Comparison of ENCODE assay signal across 11 cellular contexts in the genomic region with DNA sequence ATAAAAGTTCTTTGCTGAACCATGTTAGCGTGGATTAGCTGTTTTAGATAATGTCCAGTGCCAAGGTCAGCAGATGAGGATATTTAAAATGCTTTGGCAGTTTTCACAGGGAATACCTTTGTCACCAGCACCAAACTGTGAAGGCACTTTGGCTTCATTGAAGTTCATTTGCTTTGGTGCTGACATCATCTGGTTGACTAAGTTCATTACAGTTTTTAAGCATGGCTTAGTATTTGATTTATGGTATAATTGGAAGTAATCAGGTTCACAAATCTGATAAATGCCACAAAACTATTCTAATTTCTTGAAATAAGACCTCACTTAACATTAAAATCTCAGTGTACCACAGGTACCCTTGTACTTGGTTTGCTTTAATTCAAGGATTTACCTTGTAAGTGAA. TPM values are rescaled to one million over a fixed set of nuclear protein-coding genes. Genes with fewer than 3 reads are reported as not detected.
A peak's percentile ranks its signal among the peaks of the same experiment; 100 is the strongest.
DNase-seq lines count a peak whose midpoint lies in the region; ATAC-seq, FAIRE-seq and TF ChIP-seq lines count a peak whose summit lies in the region.
"Had no signal": no experiment of that assay in that cellular context is flagged by ENCODE, and none has a peak within 500 bp of the region (broad histone marks: within the 10 kb centered on the region; RNA-seq: fewer than 3 reads in every experiment).

No MANE protein-coding gene starts in this region.

- TF ChIP-seq POLR2A in testis (IDR thresholded peaks at IDR 0.05), result no peak

- H3K4me1 ChIP-seq in testis, result peaks cover 13% of the 10 kb centered on the region

- peaks cover 9% of the 10 kb centered on the region for H3K36me3 Mint-ChIP-seq in activated CD8-positive, alpha-beta memory T cell treated with anti-CD3 and anti-CD28 coated beads, Interleukin-2, amount 10 ng/mL, durations not matched to agents 7 days and 5 days
- H3K36me3 Mint-ChIP-seq in endothelial cell (ENCODE audit: low read depth, unreplicated experiment), result peaks cover 10% of the 10 kb centered on the region

- H3K27ac Mint-ChIP-seq in activated CD8-positive, alpha-beta memory T cell treated with anti-CD3 and anti-CD28 coated beads, Interleukin-2, amount 10 ng/mL, durations not matched to agents 7 days and 5 days, result no peak overlapping the region
- no peak overlapping the region for H3K27ac Mint-ChIP-seq in endothelial cell (ENCODE audit: unreplicated experiment)

- POLR2A ChIA-PET in BJ (lab: Charles Lee), result no interaction called here

- no peaks in the 10 kb centered on the region for H3K27me3 Mint-ChIP-seq in activated CD8-positive, alpha-beta memory T cell treated with anti-CD3 and anti-CD28 coated beads, Interleukin-2, amount 10 ng/mL, durations not matched to agents 7 days and 5 days
- peaks cover 6% of the 10 kb centered on the region for H3K27me3 Mint-ChIP-seq in endothelial cell (ENCODE audit: unreplicated experiment)

- DNase-seq in BJ (ENCODE audit: low read depth) (no peak), HuH-7 (ENCODE audit: low spot score) (peak; percentile 12), testis (no peak), endothelial cell (ENCODE audit: low spot score) (no peak)
- no peak for DNase-seq in activated CD8-positive, alpha-beta memory T cell treated with anti-CD3 and anti-CD28 coated beads, Interleukin-2, amount 10 ng/mL, durations not matched to agents 7 days and 5 days
- DNase-seq: stimulated activated CD4-positive, alpha-beta T cell treated with anti-CD3 and anti-CD28 coated beads, Interleukin-2, amount 100 ng/mL, for 48 hours had no signal

- H3K4me3 Mint-ChIP-seq in activated CD8-positive, alpha-beta memory T cell treated with anti-CD3 and anti-CD28 coated beads, Interleukin-2, amount 10 ng/mL, durations not matched to agents 7 days and 5 days, result no peak overlapping the region
- H3K4me3 Mint-ChIP-seq in endothelial cell (ENCODE audit: unreplicated experiment), result no peak overlapping the region

- 50 to 72% methylated on average over 1 of the region's 1 CpG for WGBS in testis, 2 donors

- ATAC-seq in HG03469 (IDR thresholded peaks at IDR 0.05; ENCODE audit: unreplicated experiment), result no peak
- no peak for ATAC-seq in activated CD8-positive, alpha-beta memory T cell treated with anti-CD3 and anti-CD28 coated beads, Interleukin-2, amount 10 ng/mL, durations not matched to agents 7 days and 5 days

- TF ChIP-seq CTCF in BJ (IDR thresholded peaks at IDR 0.05; ENCODE audit: insufficient read depth, low read depth, low read length), result peak; percentile 17; the same call in 1 of the 2 replicates
- peak; percentile 58 for TF ChIP-seq CTCF in VCaP (conservative IDR thresholded peaks at IDR 0.05)
- peak in 1 of 3 experiments; percentile 24 for TF ChIP-seq CTCF in testis (IDR thresholded peaks at IDR 0.05)
- no peak for TF ChIP-seq CTCF in endothelial cell (IDR thresholded peaks at IDR 0.05; ENCODE audit: unreplicated experiment)

- intact Hi-C loops in testis (cut with DNase I; ENCODE audit: low total_unique reads), result no loop called here

- H3K4me1 Mint-ChIP-seq in activated CD8-positive, alpha-beta memory T cell treated with anti-CD3 and anti-CD28 coated beads, Interleukin-2, amount 10 ng/mL, durations not matched to agents 7 days and 5 days, result peaks cover 36% of the 10 kb centered on the region
- peaks cover 20% of the 10 kb centered on the region for H3K4me1 Mint-ChIP-seq in endothelial cell (ENCODE audit: unreplicated experiment)

- H3K27ac ChIP-seq in VCaP (no peak overlapping the region), testis (no peak overlapping the region)

- H3K36me3 ChIP-seq in BJ (ENCODE audit: control insufficient read depth, insufficient read depth, low read length) (0 out of 2 replicates have a peak, but pooled peaks cover 2% of the 10 kb centered on the region), testis (ENCODE audit: low read depth, missing control alignments) (no peaks in the 10 kb centered on the region)

- no peaks in the 10 kb centered on the region for H3K9me3 Mint-ChIP-seq in activated CD8-positive, alpha-beta memory T cell treated with anti-CD3 and anti-CD28 coated beads, Interleukin-2, amount 10 ng/mL, durations not matched to agents 7 days and 5 days (ENCODE audit: low read depth)
- no peaks in the 10 kb centered on the region for H3K9me3 Mint-ChIP-seq in endothelial cell (ENCODE audit: unreplicated experiment)

- CTCF ChIA-PET in BJ (lab: Yijun Ruan, JAX), result interaction anchor here (1.1 kb wide), 1 partner anchor 12 kb away, joined by 3 read pairs; no protein-coding TSS in a partner anchor
- CTCF ChIA-PET in activated CD8-positive, alpha-beta memory T cell treated with anti-CD3 and anti-CD28 coated beads, Interleukin-2, amount 10 ng/mL, durations not matched to agents 7 days and 5 days (lab: Charles Lee), result interaction anchor here (1.3 kb wide), 1 partner anchor 10 kb away, joined by 4 read pairs; no protein-coding TSS in a partner anchor

- peak; percentile 89 for FAIRE-seq in islet of Langerhans (lab: Jason Lieb, UNC)
- FAIRE-seq: RCC 7860, urothelium cell line had no signal

- H3K4me3 ChIP-seq in BJ (ENCODE audit: low read depth, low read length) (no peak overlapping the region), testis (no peak overlapping the region)

- no peaks in the 10 kb centered on the region for H3K27me3 ChIP-seq in BJ (ENCODE audit: control insufficient read depth, insufficient read depth, low read length)
- H3K27me3 ChIP-seq in testis, result no peaks in the 10 kb centered on the region

- H3K9me3 ChIP-seq in testis, result no peaks in the 10 kb centered on the region

RNA-seq across cellular contexts. Expression of a gene that starts 4.3 kb away (rescaled TPM):
- 6.9 and 7.4 TPM in 2 replicates for polyA plus RNA-seq in BJ (2011; rRNA removed)
- 13.4 and 14.7 TPM in 2 replicates for polyA minus RNA-seq in BJ (2011; rRNA and poly(A)+ RNA removed)
- 10 to 100 TPM; 28.6 to 36.1 TPM for total RNA-seq in testis
- polyA plus RNA-seq in testis (ENCODE audit: insufficient read depth, low read depth, low replicate concordance), result 88.3 TPM
- 10 to 100 TPM in 1 of 2 experiments, 1 to 10 TPM in 1; 8.7 to 11.0 TPM for total RNA-seq in activated CD8-positive, alpha-beta memory T cell treated with anti-CD3 and anti-CD28 coated beads, Interleukin-2, amount 10 ng/mL, durations not matched to agents 7 days and 5 days
- 15.5 TPM for total RNA-seq in endothelial cell (ENCODE audit: unreplicated experiment)

RNA-seq across cellular contexts. Expression of a gene that starts 4.5 kb away (rescaled TPM):
- polyA plus RNA-seq in BJ (2011; rRNA removed) (14.7 and 17.4 TPM in 2 replicates), testis (ENCODE audit: insufficient read depth, low read depth, low replicate concordance) (59.9 TPM)
- polyA minus RNA-seq in BJ (2011; rRNA and poly(A)+ RNA removed), result 14.8 and 18.2 TPM in 2 replicates
- total RNA-seq in testis (10 to 100 TPM; 42.6 to 63.3 TPM), endothelial cell (ENCODE audit: unreplicated experiment) (24.7 TPM)
- total RNA-seq in activated CD8-positive, alpha-beta memory T cell treated with anti-CD3 and anti-CD28 coated beads, Interleukin-2, amount 10 ng/mL, durations not matched to agents 7 days and 5 days, result 10 to 100 TPM; 32.1 to 33.4 TPM

RNA-seq across cellular contexts. Expression of a gene that starts 44.3 kb away (rescaled TPM):
- 28.8 and 36.4 TPM in 2 replicates for polyA plus RNA-seq in BJ (2011; rRNA removed)
- 28.4 and 38.4 TPM in 2 replicates for polyA minus RNA-seq in BJ (2011; rRNA and poly(A)+ RNA removed)
- 10 to 100 TPM; 42.9 to 43.1 TPM for total RNA-seq in testis
- 26.0 TPM for polyA plus RNA-seq in testis (ENCODE audit: insufficient read depth, low read depth, low replicate concordance)
- 10 to 100 TPM; 54.5 to 57.0 TPM for total RNA-seq in activated CD8-positive, alpha-beta memory T cell treated with anti-CD3 and anti-CD28 coated beads, Interleukin-2, amount 10 ng/mL, durations not matched to agents 7 days and 5 days
- 38.3 TPM for total RNA-seq in endothelial cell (ENCODE audit: unreplicated experiment)
